In genomic region chr12:106066051-106066705, GRCh38 we compare ENCODE assay signal across 21 cellular contexts.
DNase-seq lines count a peak whose midpoint lies in the region; ATAC-seq, FAIRE-seq and TF ChIP-seq lines count a peak whose summit lies in the region.
"Had no signal": no experiment of that assay in that cellular context is flagged by ENCODE, and none has a peak within 500 bp of the region (broad histone marks: within the 10 kb centered on the region; RNA-seq: fewer than 3 reads in every experiment).

No MANE protein-coding gene starts in this region.

- DNase-seq in heart left ventricle, result no peak
- no peak for DNase-seq in Right ventricle myocardium superior
- no peak for DNase-seq in bronchial epithelial cell (ENCODE audit: low read depth)
- DNase-seq in WERI-Rb-1, result no peak
- no peak for DNase-seq in activated naive CD8-positive, alpha-beta T cell treated with anti-CD3 and anti-CD28 coated beads, Interleukin-2, amount 50 U/mL, for 24 hours
- no peak for DNase-seq in MCF 10A (ENCODE audit: unreplicated experiment)
- DNase-seq: Calu3; CD4-positive, alpha-beta T cell; DMS53; GM23248; KBM-7; NCI-H1417 treated with DMSO at 0.1 percent for 48 hours; NCI-H2029; NCI-H2171 treated with DMSO at 0.1 percent for 48 hours; NCI-H446 treated with DMSO at 0.1 percent for 48 hours; NCI-H748 treated with DMSO at 0.1 percent for 48 hours had no signal

- H3K4me3 ChIP-seq in heart left ventricle, result no peak overlapping the region
- H3K4me3 ChIP-seq in bronchial epithelial cell (ENCODE audit: low read depth, low read length), result no peak overlapping the region
- H3K4me3 ChIP-seq in mesodermal cell (ENCODE audit: extremely low read depth, insufficient read depth, low read length, poor library complexity, severe bottlenecking), result no peak overlapping the region
- H3K4me3 ChIP-seq in subcutaneous abdominal adipose tissue (ENCODE audit: low read depth in 1 of 5, low read length in 5 of 5), result no peak overlapping the region
- H3K4me3 ChIP-seq in WERI-Rb-1 (ENCODE audit: low read depth, low read length), result no peak overlapping the region
- H3K4me3 ChIP-seq: GM23248 had no signal

- H3K36me3 Mint-ChIP-seq in activated naive CD8-positive, alpha-beta T cell treated with anti-CD3 and anti-CD28 coated beads, Interleukin-2, amount 50 U/mL, for 24 hours (ENCODE audit: low read depth), result no peaks in the 10 kb centered on the region
- peaks cover 9% of the 10 kb centered on the region for H3K36me3 Mint-ChIP-seq in MCF 10A (ENCODE audit: insufficient read depth, unreplicated experiment)

- no peak for TF ChIP-seq CTCF in heart left ventricle (IDR thresholded peaks at IDR 0.05)
- no peak for TF ChIP-seq CTCF in bronchial epithelial cell (IDR thresholded peaks at IDR 0.05; ENCODE audit: insufficient read depth, low read length, severe bottlenecking)
- no peak for TF ChIP-seq CTCF in WERI-Rb-1 (IDR thresholded peaks at IDR 0.05; ENCODE audit: low read depth, low read length)
- TF ChIP-seq CTCF in MCF 10A (IDR thresholded peaks at IDR 0.05; ENCODE audit: unreplicated experiment), result no peak

- H3K9me3 ChIP-seq in heart left ventricle (no peaks in the 10 kb centered on the region), mesodermal cell (ENCODE audit: control insufficient read depth, low read length) (no peaks in the 10 kb centered on the region), subcutaneous abdominal adipose tissue (ENCODE audit: control insufficient read depth in 5 of 5, low read length in 5 of 5) (no peaks in the 10 kb centered on the region), WERI-Rb-1 (ENCODE audit: severe bottlenecking) (no peaks in the 10 kb centered on the region)

- peaks cover 9% of the 10 kb centered on the region for H3K27me3 Mint-ChIP-seq in activated naive CD8-positive, alpha-beta T cell treated with anti-CD3 and anti-CD28 coated beads, Interleukin-2, amount 50 U/mL, for 24 hours
- no peaks in the 10 kb centered on the region for H3K27me3 Mint-ChIP-seq in MCF 10A (ENCODE audit: insufficient read depth, unreplicated experiment)
- H3K27me3 Mint-ChIP-seq: B cell had no signal

- H3K27ac Mint-ChIP-seq in activated naive CD8-positive, alpha-beta T cell treated with anti-CD3 and anti-CD28 coated beads, Interleukin-2, amount 50 U/mL, for 24 hours, result no peak overlapping the region
- no peak overlapping the region for H3K27ac Mint-ChIP-seq in MCF 10A (ENCODE audit: low read depth, unreplicated experiment)
- H3K27ac Mint-ChIP-seq: B cell; CD4-positive, alpha-beta T cell had no signal

- ATAC-seq in heart left ventricle (peak in 1 of 4 donors; percentile 18), Right ventricle myocardium superior (ENCODE audit: poor library complexity) (no peak)
- ATAC-seq in activated naive CD8-positive, alpha-beta T cell treated with anti-CD3 and anti-CD28 coated beads, Interleukin-2, amount 50 U/mL, for 24 hours, result no peak
- ATAC-seq: HCT116 had no signal

- CTCF ChIA-PET in MCF 10A (lab: Yijun Ruan, JAX), result no interaction called here

- H3K9ac ChIP-seq in subcutaneous abdominal adipose tissue (ENCODE audit: low read length in 5 of 5), result no peak overlapping the region
- H3K9ac ChIP-seq: GM23248 had no signal

- no peaks in the 10 kb centered on the region for H3K4me1 Mint-ChIP-seq in activated naive CD8-positive, alpha-beta T cell treated with anti-CD3 and anti-CD28 coated beads, Interleukin-2, amount 50 U/mL, for 24 hours
- no peaks in the 10 kb centered on the region for H3K4me1 Mint-ChIP-seq in MCF 10A (ENCODE audit: insufficient read depth, unreplicated experiment)
- H3K4me1 Mint-ChIP-seq: B cell had no signal

- no peak for TF ChIP-seq POLR2A in heart left ventricle (IDR thresholded peaks at IDR 0.05)

- H3K4me1 ChIP-seq in heart left ventricle (peaks cover 0 to 53% (median 20%) of the 10 kb centered on the region in 12 donors), mesodermal cell (ENCODE audit: control insufficient read depth, insufficient read depth, low read length, poor library complexity, severe bottlenecking) (peaks cover 30% of the 10 kb centered on the region), subcutaneous abdominal adipose tissue (ENCODE audit: control insufficient read depth in 5 of 5, insufficient read depth in 5 of 5, low read length in 5 of 5) (peaks cover 0 to 47% (median 0%) of the 10 kb centered on the region in 5 donors)

- H3K36me3 ChIP-seq in heart left ventricle, result peaks cover 0 to 76% (median 57%) of the 10 kb centered on the region in 9 donors
- H3K36me3 ChIP-seq in bronchial epithelial cell (ENCODE audit: control insufficient read depth, insufficient read depth, low read length), result peaks cover 7% of the 10 kb centered on the region
- H3K36me3 ChIP-seq in mesodermal cell (ENCODE audit: control insufficient read depth, insufficient read depth, low read length), result peaks cover 79% of the 10 kb centered on the region
- peaks cover 22 to 63% (median 58%) of the 10 kb centered on the region in 5 donors for H3K36me3 ChIP-seq in subcutaneous abdominal adipose tissue (ENCODE audit: control insufficient read depth in 5 of 5, insufficient read depth in 5 of 5, low read length in 5 of 5)
- H3K36me3 ChIP-seq in WERI-Rb-1, result no peaks in the 10 kb centered on the region

- BruUV-seq in MCF 10A (replicated peaks; lab: Mats Ljungman, UMichigan), result no TSS peak

- WGBS in heart left ventricle, 4 donors, result 37 to 53% (median 49%) methylated on average over 6 of the region's 6 CpGs
- WGBS in mesodermal cell (ENCODE audit: insufficient coverage in 2 of 2), 2 experiments, result 53 to 61% methylated on average over 6 of the region's 6 CpGs

- FAIRE-seq in bronchial epithelial cell (lab: Jason Lieb, UNC), result peak; percentile 13

- H3K9me3 Mint-ChIP-seq in activated naive CD8-positive, alpha-beta T cell treated with anti-CD3 and anti-CD28 coated beads, Interleukin-2, amount 50 U/mL, for 24 hours, result no peaks in the 10 kb centered on the region
- no peaks in the 10 kb centered on the region for H3K9me3 Mint-ChIP-seq in MCF 10A (ENCODE audit: unreplicated experiment)
- H3K9me3 Mint-ChIP-seq: CD4-positive, alpha-beta T cell had no signal

- POLR2A ChIA-PET in MCF 10A (lab: Yijun Ruan, JAX), result no interaction called here

- H3K27me3 ChIP-seq in heart left ventricle (no peaks in the 10 kb centered on the region), bronchial epithelial cell (ENCODE audit: control insufficient read depth, insufficient read depth, low read length) (no peaks in the 10 kb centered on the region), subcutaneous abdominal adipose tissue (ENCODE audit: control insufficient read depth in 5 of 5, insufficient read depth in 4 of 5, low read length in 5 of 5) (no peaks in the 10 kb centered on the region), WERI-Rb-1 (ENCODE audit: insufficient read depth, low read depth, severe bottlenecking) (no peaks in the 10 kb centered on the region)

- no peak overlapping the region for H3K4me3 Mint-ChIP-seq in activated naive CD8-positive, alpha-beta T cell treated with anti-CD3 and anti-CD28 coated beads, Interleukin-2, amount 50 U/mL, for 24 hours
- no peak overlapping the region for H3K4me3 Mint-ChIP-seq in MCF 10A (ENCODE audit: unreplicated experiment)
- H3K4me3 Mint-ChIP-seq: B cell; CD4-positive, alpha-beta T cell had no signal

- intact Hi-C loops in heart left ventricle (cut with DNase I) (no loop called here), Right ventricle myocardium superior (cut with DNase I) (loop anchor here (5.0 kb wide), 1 partner anchor 424 kb away; no protein-coding TSS in a partner anchor), MCF 10A (cut with micrococcal nuclease) (no loop called here)

- peak overlapping the region in 9 of 12 donors; percentile 18 to 62 (median 40) for H3K27ac ChIP-seq in heart left ventricle
- peak overlapping the region; percentile 3 for H3K27ac ChIP-seq in mesodermal cell (ENCODE audit: low read depth, low read length, severe bottlenecking)
- peak overlapping the region; percentile 38 for H3K27ac ChIP-seq in subcutaneous abdominal adipose tissue (ENCODE audit: low read depth, low read length)
- no peak overlapping the region for H3K27ac ChIP-seq in WERI-Rb-1
- H3K27ac ChIP-seq: 22Rv1, GM23248 had no signal
